Comparison of ENCODE assay signal across 8 cellular contexts in genomic region chr4:149997881-149998421, GRCh38.
DNase-seq lines count a peak whose midpoint lies in the region; ATAC-seq, FAIRE-seq and TF ChIP-seq lines count a peak whose summit lies in the region.

No MANE protein-coding gene starts in this region.

- H3K27ac ChIP-seq in A549, result peak overlapping the region; percentile 69 to 85

- H3K4me2 ChIP-seq in A549, result peak overlapping the region; percentile 41

- no peak for TF ChIP-seq EP300 in A549 (IDR thresholded peaks at IDR 0.05)

- DNase-seq in A549 (ENCODE audit: low read depth in 1 of 2, low spot score in 1 of 2), result peak; percentile 58 to 71
- DNase-seq in M059J (ENCODE audit: low read depth), result peak; percentile 81
- DNase-seq in fibroblast of villous mesenchyme (ENCODE audit: low read depth), result peak; percentile 32
- no peak for DNase-seq in middle frontal gyrus (ENCODE audit: extremely low spot score, low spot score)
- no peak for DNase-seq in NK-92 (lab: John Stamatoyannopoulos, UW; ENCODE audit: unreplicated experiment)
- no peak for DNase-seq in SW 1271 (lab: John Stamatoyannopoulos, UW)
- no peak for DNase-seq in DMS153 (lab: John Stamatoyannopoulos, UW)

- H3K4me3 ChIP-seq in A549, result no peak overlapping the region
- no peak overlapping the region for H3K4me3 ChIP-seq in fibroblast of villous mesenchyme (ENCODE audit: low read depth, low read length)

- CTCF ChIA-PET in A549 (lab: Yijun Ruan, JAX), result interaction anchor here (1.7 to 3.5 kb wide), 4 partner anchors 9 to 244 kb away, joined by 6 to 19 read pairs (median 8); no protein-coding TSS in a partner anchor

- WGBS in A549 (ENCODE audit: missing lambda C conversion rate), result 16% methylated on average over 4 of the region's 4 CpGs

- POLR2A ChIA-PET in A549 (lab: Yijun Ruan, JAX), result no interaction called here

- H3K9me3 ChIP-seq in A549, result no peaks in the 10 kb centered on the region

- no peak for TF ChIP-seq RAD21 in A549 (conservative IDR thresholded peaks at IDR 0.05 in 1 of 2, IDR thresholded peaks at IDR 0.05 in 1 of 2)

- peak; percentile 46 for FAIRE-seq in A549 (lab: Jason Lieb, UNC)

- TF ChIP-seq CTCF in A549 (IDR thresholded peaks at IDR 0.05) (no peak), fibroblast of villous mesenchyme (IDR thresholded peaks at IDR 0.05; ENCODE audit: insufficient read depth, low read depth, low read length) (no peak)

- no peak for TF ChIP-seq POLR2A in A549 (IDR thresholded peaks at IDR 0.05; ENCODE audit: low read length)

- ATAC-seq in A549, result peak; percentile 67 to 74
- peak; percentile 64 for ATAC-seq in GM19043 (IDR thresholded peaks at IDR 0.05; ENCODE audit: low read depth, unreplicated experiment)

- peaks cover 42% of the 10 kb centered on the region for H3K4me1 ChIP-seq in A549

TF ChIP-seq in A549, 52 proteins besides CTCF, POLR2A, EP300 and RAD21:
- no peak for TF ChIP-seq FOSL2 (IDR thresholded peaks at IDR 0.05)
- peak; percentile 79 for TF ChIP-seq FOSL2 (CRISPR knock-in tag; IDR thresholded peaks at IDR 0.05)
- TF ChIP-seq NFE2L2 (conservative IDR thresholded peaks at IDR 0.05; ENCODE audit: low read length), result no peak
- no peak for TF ChIP-seq HEYL (CRISPR knock-in tag; IDR thresholded peaks at IDR 0.05)
- TF ChIP-seq MAFK (IDR thresholded peaks at IDR 0.05; ENCODE audit: partially characterized antibody), result peak; percentile 94
- 0 out of 2 replicates have a peak, but pooled peaks have one; percentile 27 for TF ChIP-seq E2F6 (IDR thresholded peaks at IDR 0.05; ENCODE audit: borderline replicate concordance, low read depth)
- peak; percentile 65; the same call in 1 of the 2 replicates for TF ChIP-seq MAX (IDR thresholded peaks at IDR 0.05)
TF ChIP-seq in A549: peak in this region for 4.

Comparison
In these comparisons a context has a peak if more than half of its experiments do, and no peak if none do; other contexts are left out.
1. DNase-seq: peak in A549 (2 of 2), M059J (single experiment) and fibroblast of villous mesenchyme (single experiment); none in middle frontal gyrus (single experiment), NK-92 (single experiment), SW 1271 (0 of 2) and DMS153 (single experiment).